ENCODE assay signal across 10 cellular contexts in the genomic region with DNA sequence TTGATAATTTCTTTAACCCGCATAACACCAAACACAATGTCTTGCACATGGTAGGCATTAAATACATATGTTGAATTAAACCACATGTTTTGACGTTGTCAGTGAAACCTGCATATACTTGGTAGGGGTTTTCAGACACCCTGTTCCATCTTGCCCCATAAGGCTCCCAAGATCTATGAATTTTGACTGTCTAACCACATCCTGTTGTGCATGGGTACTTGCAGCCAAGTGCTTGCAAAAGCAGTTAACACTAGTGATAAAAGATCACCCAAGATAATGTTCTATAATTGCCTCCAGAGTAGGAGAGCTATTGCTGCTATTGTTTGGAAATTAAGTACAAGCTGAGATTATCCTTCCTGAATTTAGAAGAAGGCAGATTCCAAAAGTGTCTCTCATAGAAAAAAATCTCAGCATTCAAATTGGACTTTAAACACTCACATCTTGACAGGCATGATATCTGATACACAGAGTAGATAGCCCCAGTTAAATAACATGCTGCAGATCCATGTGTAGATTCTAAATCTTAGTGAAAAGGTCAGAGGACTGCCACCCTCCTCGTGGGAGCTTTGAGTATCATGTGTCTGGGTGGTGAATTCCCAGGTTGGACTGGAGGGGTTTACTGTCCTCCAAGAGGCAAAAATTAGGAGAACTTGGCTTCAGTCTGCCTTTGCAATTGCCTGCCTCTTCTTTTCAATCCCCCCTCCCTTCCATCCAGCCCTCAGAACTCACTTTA. TPM values are rescaled to one million over a fixed set of nuclear protein-coding genes. Genes with fewer than 3 reads are reported as not detected.
DNase-seq lines count a peak whose midpoint lies in the region; ATAC-seq and TF ChIP-seq lines count a peak whose summit lies in the region.
"Had no signal": no experiment of that assay in that cellular context is flagged by ENCODE, and none has a peak within 500 bp of the region (broad histone marks: within the 10 kb centered on the region; RNA-seq: fewer than 3 reads in every experiment).

No MANE protein-coding gene starts in this region.

- no peak for TF ChIP-seq CTCF in CD4-positive, alpha-beta T cell (IDR thresholded peaks at IDR 0.05)

- H3K27me3 Mint-ChIP-seq in CD4-positive, alpha-beta T cell: no peaks in the 10 kb centered on the region
- no peaks in the 10 kb centered on the region for H3K27me3 Mint-ChIP-seq in T-helper 2 cell treated with Interferon-gamma antibody and Interleukin-4, amounts not matched to agents 5 μg/mL and 100 μg/mL, for 36 hours (ENCODE audit: low read depth)

- H3K4me3 ChIP-seq in H7 (ENCODE audit: insufficient read depth, low read depth, low read length): no peak overlapping the region
- H3K4me3 ChIP-seq: SJSA1 had no signal

- POLR2A ChIA-PET in CD4-positive, alpha-beta T cell (lab: Charles Lee): interaction anchor here (0.6 to 3.6 kb wide), 21 partner anchors 12 to 640 kb away, joined by 3 to 62 read pairs (median 4); a partner anchor contains a TSS

- H3K36me3 ChIP-seq in H7 (replicated peaks; ENCODE audit: control insufficient read depth, insufficient read depth, low read length): no peaks in the 10 kb centered on the region
- H3K36me3 ChIP-seq: SJSA1 had no signal

- CTCF ChIA-PET in CD4-positive, alpha-beta T cell (lab: Charles Lee): interaction anchor here (0.9 to 2.2 kb wide), 6 partner anchors 11 to 204 kb away, joined by 3 to 22 read pairs (median 4); no protein-coding TSS in a partner anchor

- peaks cover 16% of the 10 kb centered on the region for H3K36me3 Mint-ChIP-seq in CD4-positive, alpha-beta T cell (ENCODE audit: low read depth)
- peaks cover 20% of the 10 kb centered on the region for H3K36me3 Mint-ChIP-seq in T-helper 2 cell treated with Interferon-gamma antibody and Interleukin-4, amounts not matched to agents 5 μg/mL and 100 μg/mL, for 36 hours (ENCODE audit: low read depth)

- H3K4me3 Mint-ChIP-seq in CD4-positive, alpha-beta T cell: peak overlapping the region; percentile 45
- H3K4me3 Mint-ChIP-seq in T-helper 2 cell treated with Interferon-gamma antibody and Interleukin-4, amounts not matched to agents 5 μg/mL and 100 μg/mL, for 36 hours: peak overlapping the region; percentile 78

- no peaks in the 10 kb centered on the region for H3K27me3 ChIP-seq in CD4-positive, alpha-beta T cell (ENCODE audit: control insufficient read depth, insufficient read depth, low read length)
- H3K27me3 ChIP-seq in H7 (ENCODE audit: control insufficient read depth, insufficient read depth, low read length): no peaks in the 10 kb centered on the region
- H3K27me3 ChIP-seq: SJSA1 had no signal

- peaks cover 76% of the 10 kb centered on the region for H3K4me1 Mint-ChIP-seq in CD4-positive, alpha-beta T cell (ENCODE audit: low read depth)
- H3K4me1 Mint-ChIP-seq in T-helper 2 cell treated with Interferon-gamma antibody and Interleukin-4, amounts not matched to agents 5 μg/mL and 100 μg/mL, for 36 hours (ENCODE audit: low read depth): peaks cover 50% of the 10 kb centered on the region

- peak; percentile 95 for ATAC-seq in CD4-positive, alpha-beta T cell (ENCODE audit: poor library complexity)
- peak; percentile 56 for ATAC-seq in GM21423 (IDR thresholded peaks at IDR 0.05; ENCODE audit: unreplicated experiment)
- no peak for ATAC-seq in HG03280 (IDR thresholded peaks at IDR 0.05; ENCODE audit: unreplicated experiment)

- H3K9me3 ChIP-seq in CD4-positive, alpha-beta T cell (ENCODE audit: control insufficient read depth, low read length): no peaks in the 10 kb centered on the region
- H3K9me3 ChIP-seq: SJSA1 had no signal

- peak overlapping the region; percentile 87 for H3K27ac ChIP-seq in CD4-positive, alpha-beta T cell (ENCODE audit: low read depth, low read length)
- H3K27ac ChIP-seq: SJSA1 had no signal

- intact Hi-C loops in CD4-positive, alpha-beta T cell (cut with DNase I, micrococcal nuclease): loop anchor here in 1 of 2 experiments (1.0 to 2.0 kb wide), 2 partner anchors 15 to 17 kb away; no protein-coding TSS in a partner anchor

- DNase-seq in CD4-positive, alpha-beta T cell: peak in 9 of 10 experiments; percentile 14 to 56 (median 33)
- peak; percentile 69 for DNase-seq in T-helper 2 cell treated with Interferon-gamma antibody and Interleukin-4, amounts not matched to agents 5 μg/mL and 100 μg/mL, for 36 hours (ENCODE audit: low spot score)
- DNase-seq in fibroblast of the conjunctiva (ENCODE audit: low read depth) (peak; percentile 17), H7 (no peak), middle frontal gyrus (ENCODE audit: extremely low spot score, low spot score) (no peak), NCI-H748 (lab: John Stamatoyannopoulos, UW; ENCODE audit: unreplicated experiment) (no peak)
- DNase-seq: effector CD8-positive, alpha-beta T cell had no signal

- peaks cover 5% of the 10 kb centered on the region for H3K9me3 Mint-ChIP-seq in CD4-positive, alpha-beta T cell
- peaks cover 18% of the 10 kb centered on the region for H3K9me3 Mint-ChIP-seq in T-helper 2 cell treated with Interferon-gamma antibody and Interleukin-4, amounts not matched to agents 5 μg/mL and 100 μg/mL, for 36 hours

- peak overlapping the region; percentile 93 for H3K27ac Mint-ChIP-seq in CD4-positive, alpha-beta T cell
- peak overlapping the region; percentile 93 for H3K27ac Mint-ChIP-seq in T-helper 2 cell treated with Interferon-gamma antibody and Interleukin-4, amounts not matched to agents 5 μg/mL and 100 μg/mL, for 36 hours

RNA-seq across cellular contexts. Expression of a gene that starts 25.8 kb away (rescaled TPM):
- not detected for total RNA-seq in CD4-positive, alpha-beta T cell
- not detected in 2 replicates for total RNA-seq in H7 (2014; rRNA removed; shearing (Covaris generic))
- total RNA-seq: SJSA1 had no signal

RNA-seq across cellular contexts. Expression of a gene that starts 59.2 kb away (rescaled TPM):
- 10 to 100 TPM; 28.2 to 30.8 TPM for total RNA-seq in CD4-positive, alpha-beta T cell
- total RNA-seq in H7 (2014; rRNA removed; shearing (Covaris generic)): 24.3 and 33.1 TPM in 2 replicates

RNA-seq across cellular contexts. Expression of a gene that starts 59.3 kb away (rescaled TPM):
- 1 to 10 TPM; 3.6 to 4.4 TPM for total RNA-seq in CD4-positive, alpha-beta T cell
- total RNA-seq in H7 (2014; rRNA removed; shearing (Covaris generic)): 8.0 and 11.5 TPM in 2 replicates

Comparison
In these comparisons a context has a peak if more than half of its experiments do, and no peak if none do; other contexts are left out.
1. DNase-seq: peak in CD4-positive, alpha-beta T cell (9 of 10), T-helper 2 cell treated with Interferon-gamma antibody and Interleukin-4, amounts not matched to agents 5 μg/mL and 100 μg/mL, for 36 hours (single experiment) and fibroblast of the conjunctiva (single experiment); none in H7 (single experiment), middle frontal gyrus (single experiment) and NCI-H748 (single experiment).